ENCODE assay signal across 1 cellular context in genomic region chr6:137903933-137904821, GRCh38.
TF ChIP-seq lines count a peak whose summit lies in the region.

No MANE protein-coding gene starts in this region.

TF ChIP-seq in K562, 482 proteins besides CTCF, POLR2A, EP300 and RAD21 (continued from another document and continues in another):
- peak; percentile 72 for TF ChIP-seq PKNOX1 (IDR thresholded peaks at IDR 0.05)
- peak; percentile 60 for TF ChIP-seq ZKSCAN8 (CRISPR knock-in tag; IDR thresholded peaks at IDR 0.05)
- no peak for TF ChIP-seq ZNF764 (CRISPR knock-in tag; IDR thresholded peaks at IDR 0.05; ENCODE audit: low read depth)
- no peak for TF ChIP-seq NR3C1 (CRISPR knock-in tag; IDR thresholded peaks at IDR 0.05)
- TF ChIP-seq LCOR (CRISPR knock-in tag; IDR thresholded peaks at IDR 0.05), result no peak
- TF ChIP-seq E4F1 (CRISPR knock-in tag; IDR thresholded peaks at IDR 0.05; ENCODE audit: borderline replicate concordance), result no peak
- TF ChIP-seq ZNF644 (tag; IDR thresholded peaks at IDR 0.05; ENCODE audit: low read depth), result peak; percentile 70; the same call in 1 of the 2 replicates
- TF ChIP-seq ZC3H4 (CRISPR knock-in tag; IDR thresholded peaks at IDR 0.05; ENCODE audit: borderline replicate concordance), result no peak
- no peak for TF ChIP-seq XRCC5 (IDR thresholded peaks at IDR 0.05; ENCODE audit: low read depth, low read length)
- TF ChIP-seq ZFPM2 (CRISPR knock-in tag; IDR thresholded peaks at IDR 0.05), result no peak
- TF ChIP-seq ZNF699 (CRISPR knock-in tag; IDR thresholded peaks at IDR 0.05; ENCODE audit: insufficient replicate concordance), result no peak
- no peak for TF ChIP-seq FOXO4 (CRISPR knock-in tag; IDR thresholded peaks at IDR 0.05)
- no peak for TF ChIP-seq ZNF253 (CRISPR knock-in tag; conservative IDR thresholded peaks at IDR 0.05)
- TF ChIP-seq YY1 (IDR thresholded peaks at IDR 0.05; ENCODE audit: borderline replicate concordance in 1 of 3, control insufficient read depth in 1 of 3, extremely low read depth in 1 of 3, insufficient read depth in 3 of 3, insufficient read length in 1 of 3, insufficient replicate concordance in 2 of 3, low read depth in 1 of 3, low read length in 2 of 3), result no peak
- no peak for TF ChIP-seq ZNF274 (IDR thresholded peaks at IDR 0.05; ENCODE audit: borderline replicate concordance, low read depth, low read length)
- peak; percentile 99 for TF ChIP-seq ATF4 (CRISPR knock-in tag; IDR thresholded peaks at IDR 0.05)
- TF ChIP-seq ZHX1 (conservative IDR thresholded peaks at IDR 0.05; ENCODE audit: low read length), result no peak
- peak; percentile 70; the same call in 1 of the 2 replicates for TF ChIP-seq POLR2AphosphoS5 (IDR thresholded peaks at IDR 0.05; ENCODE audit: control insufficient read depth, insufficient read depth, low read depth, low read length)
- peak; percentile 44; the same call in 1 of the 2 replicates for TF ChIP-seq MGA (IDR thresholded peaks at IDR 0.05)
- no peak for TF ChIP-seq HLTF (IDR thresholded peaks at IDR 0.05)
- TF ChIP-seq E2F4 (CRISPR knock-in tag; IDR thresholded peaks at IDR 0.05; ENCODE audit: low read depth), result no peak
- no peak for TF ChIP-seq WHSC1 (IDR thresholded peaks at IDR 0.05; ENCODE audit: low read length)
- TF ChIP-seq TAF15 (IDR thresholded peaks at IDR 0.05; ENCODE audit: low read depth, low read length), result no peak
- peak; percentile 6; the same call in 1 of the 2 replicates for TF ChIP-seq ZBTB9 (CRISPR knock-in tag; IDR thresholded peaks at IDR 0.05)
- TF ChIP-seq SFPQ (IDR thresholded peaks at IDR 0.05; ENCODE audit: low read depth, low read length), result no peak
- TF ChIP-seq ARNT (IDR thresholded peaks at IDR 0.05), result peak in 1 of 2 experiments; percentile 89; a peak in 3 of 4 replicates
- TF ChIP-seq ASH1L (IDR thresholded peaks at IDR 0.05; ENCODE audit: borderline replicate concordance, low read depth, partially characterized antibody), result no peak
- peak; percentile 88 for TF ChIP-seq CBFA2T3 (IDR thresholded peaks at IDR 0.05)
